26 cellular contexts compared by ENCODE assay signal in the genomic region with DNA sequence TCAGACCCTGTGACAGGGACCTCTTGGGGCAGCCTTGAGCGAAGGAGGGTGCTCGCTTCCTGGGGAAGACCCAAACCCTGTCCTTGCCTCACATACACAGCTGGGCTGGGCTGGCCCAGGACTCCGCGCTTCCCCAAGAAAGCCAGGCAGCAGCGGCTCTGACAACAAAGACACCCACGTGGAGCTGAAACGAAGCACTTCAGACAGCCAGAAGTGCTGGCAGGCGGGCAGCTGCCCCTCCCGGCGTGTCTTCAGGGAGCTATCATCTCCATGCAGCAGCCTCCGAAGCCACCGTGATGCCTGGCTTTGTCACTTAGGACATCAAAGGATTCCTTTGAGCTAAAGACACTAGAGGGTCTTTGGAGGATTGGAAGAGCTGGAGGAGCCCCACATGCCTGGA. TPM values are rescaled to one million over a fixed set of nuclear protein-coding genes. Genes with fewer than 3 reads are reported as not detected.
A peak's percentile ranks its signal among the peaks of the same experiment; 100 is the strongest.
DNase-seq lines count a peak whose midpoint lies in the region; ATAC-seq, FAIRE-seq and TF ChIP-seq lines count a peak whose summit lies in the region.
"Had no signal": no experiment of that assay in that cellular context is flagged by ENCODE, and none has a peak within 500 bp of the region (broad histone marks: within the 10 kb centered on the region; RNA-seq: fewer than 3 reads in every experiment).

No MANE protein-coding gene starts in this region.

- DNase-seq in cardiac septum (ENCODE audit: low spot score) (peak; percentile 66), right cardiac atrium (no peak), H7 (peak; percentile 38), H1 (ENCODE audit: low read depth in 1 of 2, low spot score in 2 of 2) (no peak)
- no peak for DNase-seq in effector CD8-positive, alpha-beta T cell (lab: John Stamatoyannopoulos, UW)
- no peak for DNase-seq in stimulated activated naive B cell treated with anti-CD40 and anti-IgM and Interleukin-4, amounts not matched to agents 10 μg/mL and 1 μg/mL and 100 μg/mL, for 72 hours
- DNase-seq: ACHN; BE2C; C1 segment of cervical spinal cord; Caco-2; CD4-positive, alpha-beta T cell; DMS153; DND-41; EL; GM23248; HFFc6; KG1 had no signal

- no peak overlapping the region for H3K56ac ChIP-seq in H1 (replicated peaks; ENCODE audit: insufficient read length, low read depth, low read length)

- FAIRE-seq in H1 (lab: Jason Lieb, UNC), result no peak
- FAIRE-seq: A204.1, D721Med, G401.6, GM12891, GM19239, H54 had no signal

- H3K4ac ChIP-seq in H1 (replicated peaks; ENCODE audit: insufficient read length, low read depth, low read length), result no peak overlapping the region

- H3K23me2 ChIP-seq in H1 (ENCODE audit: low read depth, low read length), result no peaks in the 10 kb centered on the region

- CTCF ChIA-PET in H1 (lab: Charles Lee; ENCODE audit: partially characterized antibody), result interaction anchor here (0.7 to 12.6 kb wide), 13 partner anchors 14 to 240 kb away, joined by 3 to 198 read pairs (median 3); no protein-coding TSS in a partner anchor

- no peak overlapping the region for H3K9ac ChIP-seq in H1 (replicated peaks in 1 of 4; ENCODE audit: extremely low read depth in 1 of 4, low read depth in 3 of 4, low read length in 3 of 4)
- H3K9ac ChIP-seq: GM23248 had no signal

- TF ChIP-seq CTCF in H1 (IDR thresholded peaks at IDR 0.05; ENCODE audit: control extremely low read depth in 1 of 3, insufficient read depth in 1 of 3, low read depth in 1 of 3, low read length in 3 of 3), result no peak

- 0 out of 2 replicates have a peak overlapping the region, but pooled peaks have one; percentile 16 for H2AK5ac ChIP-seq in H1 (ENCODE audit: low read depth, low read length)

- no peaks in the 10 kb centered on the region for H3K79me2 ChIP-seq in H1 (ENCODE audit: control insufficient read depth in 1 of 2, insufficient read depth in 2 of 2, low read length in 2 of 2)

- 0 out of 2 replicates have a peak overlapping the region, but pooled peaks have one; percentile 13 for H2BK15ac ChIP-seq in H1 (ENCODE audit: low read length)

- TF ChIP-seq RAD21 in H1 (IDR thresholded peaks at IDR 0.05 in 1 of 2, conservative IDR thresholded peaks at IDR 0.05 in 1 of 2; ENCODE audit: low read depth in 2 of 2, low read length in 2 of 2), result no peak

- peaks cover 0 to 2% of the 10 kb centered on the region in 2 donors for H3K9me3 Mint-ChIP-seq in stimulated activated naive B cell treated with anti-CD40 and anti-IgM and Interleukin-4, amounts not matched to agents 10 μg/mL and 1 μg/mL and 100 μg/mL, for 72 hours
- H3K9me3 Mint-ChIP-seq: CD4-positive, alpha-beta T cell; HFFc6 had no signal

- WGBS in right cardiac atrium, result 37% methylated on average over 12 of the region's 12 CpGs
- 88% methylated on average over 12 of the region's 12 CpGs; no CpG with 5 or more reads in 1 of the 2 experiments for WGBS in H1 (ENCODE audit: extremely low coverage in 1 of 2, insufficient coverage in 1 of 2, insufficient read length in 1 of 2, insufficient replicate concordance in 2 of 2, low coverage in 1 of 2, low lambda C conversion rate in 2 of 2, missing lambda C conversion rate in 1 of 2), 2 experiments

- H3K36me3 ChIP-seq in H7 (replicated peaks; ENCODE audit: control insufficient read depth, insufficient read depth, low read length), result no peaks in the 10 kb centered on the region
- H3K36me3 ChIP-seq in H1 (ENCODE audit: control insufficient read depth in 2 of 4, insufficient read depth in 4 of 4, low read length in 3 of 4), result no peaks in the 10 kb centered on the region
- H3K36me3 ChIP-seq: BE2C had no signal

- H4K5ac ChIP-seq in H1 (ENCODE audit: insufficient read length, low read depth, low read length), result no peak overlapping the region

- H3K27me3 Mint-ChIP-seq in stimulated activated naive B cell treated with anti-CD40 and anti-IgM and Interleukin-4, amounts not matched to agents 10 μg/mL and 1 μg/mL and 100 μg/mL, for 72 hours, result peaks cover 20 to 28% of the 10 kb centered on the region in 2 donors

- no peak overlapping the region for H2BK120ac ChIP-seq in H1 (replicated peaks; ENCODE audit: low read depth, low read length)

- H4K20me1 ChIP-seq in H1 (replicated peaks in 1 of 2; ENCODE audit: control insufficient read depth in 1 of 2, insufficient read depth in 2 of 2, low read length in 2 of 2), result no peaks in the 10 kb centered on the region

- no peak overlapping the region for H3K14ac ChIP-seq in H1 (ENCODE audit: insufficient read length)

- no peak overlapping the region for H3K27ac Mint-ChIP-seq in stimulated activated naive B cell treated with anti-CD40 and anti-IgM and Interleukin-4, amounts not matched to agents 10 μg/mL and 1 μg/mL and 100 μg/mL, for 72 hours
- H3K27ac Mint-ChIP-seq: CD4-positive, alpha-beta T cell; HFFc6 had no signal

- no peak overlapping the region for H3K23ac ChIP-seq in H1 (ENCODE audit: insufficient read length)

- peak overlapping the region; percentile 53; the same call in 1 of the 2 replicates for H3K18ac ChIP-seq in H1 (ENCODE audit: extremely low read depth, low read length)

- H3K27me3 ChIP-seq in right cardiac atrium (ENCODE audit: control insufficient read depth, insufficient read depth), result no peaks in the 10 kb centered on the region
- peaks cover 2% of the 10 kb centered on the region for H3K27me3 ChIP-seq in H7 (ENCODE audit: control insufficient read depth, insufficient read depth, low read length)
- H3K27me3 ChIP-seq in H1 (replicated peaks in 1 of 4; ENCODE audit: control insufficient read depth in 3 of 4, extremely low read depth in 1 of 4, insufficient read depth in 3 of 4, low read length in 3 of 4), result peaks cover 0 to 9% (median 0%) of the 10 kb centered on the region in 4 experiments; a peak in 2 of 7 replicates
- H3K27me3 ChIP-seq: BE2C had no signal

- no peak overlapping the region for H3K27ac ChIP-seq in right cardiac atrium (ENCODE audit: low read length)
- H3K27ac ChIP-seq in H1 (ENCODE audit: low read depth, low read length), result no peak overlapping the region
- H3K27ac ChIP-seq: GM23248 had no signal

- POLR2A ChIA-PET in H1 (lab: Charles Lee; ENCODE audit: partially characterized antibody), result interaction anchor here (1.3 kb wide), 1 partner anchor 15 kb away, joined by 4 read pairs; no protein-coding TSS in a partner anchor

- H2AFZ ChIP-seq in H1 (ENCODE audit: low read length), result no peak overlapping the region
- H2AFZ ChIP-seq: GM23248 had no signal

- H4K8ac ChIP-seq in H1 (ENCODE audit: extremely low read depth, insufficient read depth, low read length), result no peak overlapping the region

- no peaks in the 10 kb centered on the region for H3K36me3 Mint-ChIP-seq in stimulated activated naive B cell treated with anti-CD40 and anti-IgM and Interleukin-4, amounts not matched to agents 10 μg/mL and 1 μg/mL and 100 μg/mL, for 72 hours

- no peaks in the 10 kb centered on the region for H3K4me1 Mint-ChIP-seq in stimulated activated naive B cell treated with anti-CD40 and anti-IgM and Interleukin-4, amounts not matched to agents 10 μg/mL and 1 μg/mL and 100 μg/mL, for 72 hours

- intact Hi-C loops in cardiac septum (cut with DNase I) (no loop called here), right cardiac atrium (cut with DNase I) (no loop called here)

- no peak overlapping the region for H3K4me2 ChIP-seq in H1 (ENCODE audit: insufficient read depth in 1 of 2, low read depth in 2 of 2, low read length in 2 of 2)

- H3K4me3 ChIP-seq in right cardiac atrium (ENCODE audit: low read length) (no peak overlapping the region), H7 (ENCODE audit: insufficient read depth, low read depth, low read length) (no peak overlapping the region), H1 (ENCODE audit: extremely low read depth in 1 of 4, insufficient read depth in 2 of 4, low read depth in 3 of 4, low read length in 4 of 4) (no peak overlapping the region)
- H3K4me3 ChIP-seq: GM23248 had no signal

- H3K4me1 ChIP-seq in right cardiac atrium (ENCODE audit: control insufficient read depth, insufficient read depth, low read length) (no peaks in the 10 kb centered on the region), H1 (replicated peaks in 1 of 4; ENCODE audit: control insufficient read depth in 3 of 4, insufficient read depth in 4 of 4, low read length in 3 of 4) (peaks cover 4 to 19% (median 13%) of the 10 kb centered on the region in 4 experiments)
- H3K4me1 ChIP-seq: BE2C, Caco-2 had no signal

- H2BK20ac ChIP-seq in H1 (ENCODE audit: low read length), result no peak overlapping the region; the same call in 1 of the 2 replicates

- H2BK12ac ChIP-seq in H1 (ENCODE audit: low read depth, low read length), result peak overlapping the region; percentile 46; the same call in 1 of the 2 replicates

- no peaks in the 10 kb centered on the region for H3K9me3 ChIP-seq in right cardiac atrium (ENCODE audit: control insufficient read depth, low read length)
- H3K9me3 ChIP-seq in H1 (ENCODE audit: insufficient read depth in 2 of 2, low read depth in 1 of 2, low read length in 1 of 2), result no peaks in the 10 kb centered on the region
- H3K9me3 ChIP-seq: BE2C, Caco-2 had no signal

- no peak overlapping the region for H3K4me3 Mint-ChIP-seq in stimulated activated naive B cell treated with anti-CD40 and anti-IgM and Interleukin-4, amounts not matched to agents 10 μg/mL and 1 μg/mL and 100 μg/mL, for 72 hours
- H3K4me3 Mint-ChIP-seq: CD4-positive, alpha-beta T cell; HFFc6 had no signal

- no peaks in the 10 kb centered on the region for H3K79me1 ChIP-seq in H1 (ENCODE audit: low read depth, low read length)

- H4K91ac ChIP-seq in H1 (replicated peaks; ENCODE audit: insufficient read length, low read length), result no peak overlapping the region

- no peak for ATAC-seq in right cardiac atrium
- ATAC-seq in stimulated activated naive B cell treated with anti-CD40 and anti-IgM and Interleukin-4, amounts not matched to agents 10 μg/mL and 1 μg/mL and 100 μg/mL, for 72 hours (replicated peaks), result no peak
- no peak for ATAC-seq in HG02571 (IDR thresholded peaks at IDR 0.05; ENCODE audit: unreplicated experiment)
- ATAC-seq: HCT116 had no signal

- H2BK5ac ChIP-seq in H1 (ENCODE audit: low read depth, low read length), result no peak overlapping the region

- no peak for TF ChIP-seq EP300 in H1 (IDR thresholded peaks at IDR 0.05; ENCODE audit: borderline replicate concordance in 1 of 2, low read depth in 2 of 2, low read length in 2 of 2)

- TF ChIP-seq POLR2A in H1 (IDR thresholded peaks at IDR 0.05; ENCODE audit: control extremely low read depth in 1 of 2, low read depth in 2 of 2, low read length in 2 of 2), result no peak

RNA-seq across cellular contexts. Expression of gene C1QL2, which starts 35.2 kb away (rescaled TPM):
- not detected for total RNA-seq in cardiac septum
- total RNA-seq in right cardiac atrium, result not detected
- polyA plus RNA-seq in right cardiac atrium, result not detected
- 0.28 and 0.59 TPM in 2 replicates for total RNA-seq in H7 (2014; rRNA removed; shearing (Covaris generic))
- total RNA-seq in H1 (2021; fragmentation: NEBNext Ultra II Directional; extraction: Animal tissue kit (Norgen Biotek cat#: 25700)), result 0.88 and 1.1 TPM in 2 replicates
- polyA plus RNA-seq in H1 (2011; rRNA removed), result 0.80 and 1.3 TPM in 2 replicates
- polyA plus RNA-seq in H1 (2011; cell fraction: cytosol; rRNA removed), result 0.87 TPM
- polyA plus RNA-seq in H1 (2011; cell fraction: nucleus; rRNA removed), result 1.2 TPM
- polyA plus RNA-seq in H1 (2012, experiment 1 of 2), result 0.77 to 1.2 TPM (median 0.99 TPM) in 4 replicates
- polyA plus RNA-seq in H1 (2012, experiment 2 of 2), result 1.0 TPM
- 0.41 TPM for polyA plus RNA-seq in H1 (2013, experiment 1 of 2)
- 0.33 TPM for polyA plus RNA-seq in H1 (2013, experiment 2 of 2)
- 0.10 and 0.25 TPM in 2 replicates for polyA minus RNA-seq in H1 (2011; rRNA and poly(A)+ RNA removed)
- 0.73 TPM for polyA minus RNA-seq in H1 (2011; cell fraction: cytosol; rRNA and poly(A)+ RNA removed)
- polyA minus RNA-seq in H1 (2011; cell fraction: nucleus; rRNA and poly(A)+ RNA removed), result 0.70 TPM
- total RNA-seq: Caco-2; CD4-positive, alpha-beta T cell; GM23248; HFFc6; HT-29 had no signal
- polyA plus RNA-seq: GM23248 had no signal

Comparison
In these comparisons a context has a peak if more than half of its experiments do, and no peak if none do; other contexts are left out.
1. DNase-seq: peak in cardiac septum (single experiment) and H7 (single experiment); none in right cardiac atrium (0 of 3), H1 (0 of 2), effector CD8-positive, alpha-beta T cell (single experiment) and stimulated activated naive B cell treated with anti-CD40 and anti-IgM and Interleukin-4, amounts not matched to agents 10 μg/mL and 1 μg/mL and 100 μg/mL, for 72 hours (single experiment).